8 cellular contexts compared by ENCODE assay signal in genomic region chr2:74458132-74458956, GRCh38. TPM values are rescaled to one million over a fixed set of nuclear protein-coding genes. Genes with fewer than 3 reads are reported as not detected.
A peak's percentile ranks its signal among the peaks of the same experiment; 100 is the strongest.
DNase-seq lines count a peak whose midpoint lies in the region; ATAC-seq and TF ChIP-seq lines count a peak whose summit lies in the region.

Gene WBP1 (plus strand): TSS chr2:74458438. CDS start chr2:74458603, 165 bp downstream.

- peak within 1 kb of the TSS; percentile 97 for H3K4me3 Mint-ChIP-seq in central memory CD8-positive, alpha-beta T cell

- H3K27me3 Mint-ChIP-seq in central memory CD8-positive, alpha-beta T cell: no peaks in the 10 kb centered on the region

- peaks cover 32 to 68% (median 44%) of the 10 kb centered on the region in 6 donors for H3K4me1 ChIP-seq in spleen

- ATAC-seq in GM19023 (IDR thresholded peaks at IDR 0.05; ENCODE audit: unreplicated experiment) (peak; percentile 81), HG03342 (IDR thresholded peaks at IDR 0.05; ENCODE audit: unreplicated experiment) (peak; percentile 83)
- ATAC-seq in central memory CD8-positive, alpha-beta T cell (replicated peaks; ENCODE audit: extremely low read depth, poor library complexity, severe bottlenecking): peak; percentile 90

- H3K36me3 ChIP-seq in spleen: peaks cover 0 to 35% (median 20%) of the 10 kb centered on the region in 6 donors

- 0 to 2% (median 0%) methylated on average over 26 to 38 of the region's 38 CpGs for WGBS in spleen, 5 donors

- H3K9me3 Mint-ChIP-seq in central memory CD8-positive, alpha-beta T cell: no peaks in the 10 kb centered on the region

- H3K36me3 Mint-ChIP-seq in central memory CD8-positive, alpha-beta T cell (ENCODE audit: insufficient read depth): peaks cover 38% of the 10 kb centered on the region

- peak; percentile 99 for DNase-seq in AG08395 (ENCODE audit: low spot score)
- peak; percentile 99 for DNase-seq in NCI-H446 (lab: John Stamatoyannopoulos, UW)
- DNase-seq in activated CD4-positive, CD25-positive, alpha-beta regulatory T cell treated with anti-CD3 and anti-CD28 coated beads, Interleukin-2, amount 50 U/mL, for 16 hours (ENCODE audit: low read depth, low spot score): peak; percentile 99
- peak; percentile 92 to 99 for DNase-seq in central memory CD8-positive, alpha-beta T cell (ENCODE audit: low spot score in 2 of 2)
- DNase-seq in inferior parietal cortex (ENCODE audit: extremely low spot score): peak; percentile 100
- DNase-seq in spleen: peak; percentile 99

- peak; percentile 64 to 76 (median 65) for TF ChIP-seq POLR2A in spleen (IDR thresholded peaks at IDR 0.05)

- peak within 1 kb of the TSS; percentile 95 to 100 (median 98) for H3K27ac ChIP-seq in spleen

- H3K9me3 ChIP-seq in spleen: no peaks in the 10 kb centered on the region

- peak in 1 of 11 experiments; percentile 22 for TF ChIP-seq CTCF in spleen (IDR thresholded peaks at IDR 0.05 in 8 of 11, conservative IDR thresholded peaks at IDR 0.05 in 3 of 11)

- peak within 1 kb of the TSS; percentile 55 to 91 (median 72) for H3K4me3 ChIP-seq in spleen

- peaks cover 74% of the 10 kb centered on the region for H3K4me1 Mint-ChIP-seq in central memory CD8-positive, alpha-beta T cell

- H3K27me3 ChIP-seq in spleen (replicated peaks in 1 of 7): no peaks in the 10 kb centered on the region

- peak within 1 kb of the TSS; percentile 100 for H3K27ac Mint-ChIP-seq in central memory CD8-positive, alpha-beta T cell (ENCODE audit: low read depth)

- intact Hi-C loops in spleen (cut with DNase I; ENCODE audit: low total_unique reads): no loop called here

RNA-seq across cellular contexts. Expression of gene WBP1, which starts in this region (rescaled TPM):
- total RNA-seq in spleen: 10 to 100 TPM; 39.5 to 80.7 (median 58.5) TPM
- polyA plus RNA-seq in spleen: 10 to 100 TPM; 64.7 to 84.2 (median 78.8) TPM

Comparison
In these comparisons a context has a peak if more than half of its experiments do, and no peak if none do; other contexts are left out.
1. Peak in every context shown above with its lines: DNase-seq, ATAC-seq, H3K4me3 ChIP-seq and H3K27ac ChIP-seq.